In genomic region chr6:140193269-140193668, GRCh38 we compare ENCODE assay signal across 14 cellular contexts.
"Had no signal": no experiment of that assay in that cellular context is flagged by ENCODE, and none has a peak within 500 bp of the region (broad histone marks: within the 10 kb centered on the region; RNA-seq: fewer than 3 reads in every experiment).

No MANE protein-coding gene starts in this region.

- H3K27ac Mint-ChIP-seq: activated CD4-positive, alpha-beta memory T cell treated with anti-CD3 and anti-CD28 coated beads for 36 hours; activated CD8-positive, alpha-beta memory T cell treated with anti-CD3 and anti-CD28 coated beads, Interleukin-2, amount 10 ng/mL, durations not matched to agents 7 days and 5 days; activated naive CD4-positive, alpha-beta T cell treated with anti-CD3 and anti-CD28 coated beads, Interleukin-2, amount 10 ng/mL, durations not matched to agents 7 days and 5 days; naive thymus-derived CD8-positive, alpha-beta T cell; stimulated activated naive CD8-positive, alpha-beta T cell treated with anti-CD3 and anti-CD28 coated beads, Interleukin-15, amount 100 ng/mL, for 72 hours had no signal

- H3K4me3 Mint-ChIP-seq: activated CD4-positive, alpha-beta memory T cell treated with anti-CD3 and anti-CD28 coated beads for 36 hours; activated CD8-positive, alpha-beta memory T cell treated with anti-CD3 and anti-CD28 coated beads, Interleukin-2, amount 10 ng/mL, durations not matched to agents 7 days and 5 days; activated naive CD4-positive, alpha-beta T cell treated with anti-CD3 and anti-CD28 coated beads, Interleukin-2, amount 10 ng/mL, durations not matched to agents 7 days and 5 days; naive thymus-derived CD8-positive, alpha-beta T cell; stimulated activated naive CD8-positive, alpha-beta T cell treated with anti-CD3 and anti-CD28 coated beads, Interleukin-15, amount 100 ng/mL, for 72 hours had no signal

- H3K27me3 Mint-ChIP-seq: activated CD8-positive, alpha-beta memory T cell treated with anti-CD3 and anti-CD28 coated beads, Interleukin-2, amount 10 ng/mL, durations not matched to agents 7 days and 5 days; activated naive CD4-positive, alpha-beta T cell treated with anti-CD3 and anti-CD28 coated beads, Interleukin-2, amount 10 ng/mL, durations not matched to agents 7 days and 5 days had no signal

- DNase-seq: activated CD4-positive, alpha-beta memory T cell treated with anti-CD3 and anti-CD28 coated beads for 36 hours; activated CD4-positive, alpha-beta T cell treated with anti-CD3 and anti-CD28 coated beads for 1 hour; activated CD8-positive, alpha-beta memory T cell treated with anti-CD3 and anti-CD28 coated beads, Interleukin-2, amount 10 ng/mL, durations not matched to agents 7 days and 5 days; activated naive CD4-positive, alpha-beta T cell treated with anti-CD3 and anti-CD28 coated beads, Interleukin-2, amount 10 ng/mL, durations not matched to agents 7 days and 5 days; activated T-cell treated with anti-CD3 and anti-CD28 coated beads, Interleukin-2, amount 50 U/mL, for 1 hour; dorsolateral prefrontal cortex; kidney; left lung; stimulated activated CD4-positive, alpha-beta T cell treated with anti-CD3 and anti-CD28 coated beads, Interleukin-1b, Interleukin-23, amount 100 ng/mL, for 48 hours; stimulated activated naive CD8-positive, alpha-beta T cell treated with anti-CD3 and anti-CD28 coated beads, Interleukin-15, amount 100 ng/mL, for 72 hours; T-helper 9 cell; testis; upper lobe of left lung had no signal

- H3K4me1 Mint-ChIP-seq: activated CD8-positive, alpha-beta memory T cell treated with anti-CD3 and anti-CD28 coated beads, Interleukin-2, amount 10 ng/mL, durations not matched to agents 7 days and 5 days; activated naive CD4-positive, alpha-beta T cell treated with anti-CD3 and anti-CD28 coated beads, Interleukin-2, amount 10 ng/mL, durations not matched to agents 7 days and 5 days; naive thymus-derived CD8-positive, alpha-beta T cell; stimulated activated naive CD8-positive, alpha-beta T cell treated with anti-CD3 and anti-CD28 coated beads, Interleukin-15, amount 100 ng/mL, for 72 hours had no signal

- H3K36me3 Mint-ChIP-seq: activated CD4-positive, alpha-beta memory T cell treated with anti-CD3 and anti-CD28 coated beads for 36 hours; activated CD8-positive, alpha-beta memory T cell treated with anti-CD3 and anti-CD28 coated beads, Interleukin-2, amount 10 ng/mL, durations not matched to agents 7 days and 5 days; activated naive CD4-positive, alpha-beta T cell treated with anti-CD3 and anti-CD28 coated beads, Interleukin-2, amount 10 ng/mL, durations not matched to agents 7 days and 5 days; naive thymus-derived CD8-positive, alpha-beta T cell had no signal
